Comparison of ENCODE assay signal across 16 cellular contexts in the genomic region with DNA sequence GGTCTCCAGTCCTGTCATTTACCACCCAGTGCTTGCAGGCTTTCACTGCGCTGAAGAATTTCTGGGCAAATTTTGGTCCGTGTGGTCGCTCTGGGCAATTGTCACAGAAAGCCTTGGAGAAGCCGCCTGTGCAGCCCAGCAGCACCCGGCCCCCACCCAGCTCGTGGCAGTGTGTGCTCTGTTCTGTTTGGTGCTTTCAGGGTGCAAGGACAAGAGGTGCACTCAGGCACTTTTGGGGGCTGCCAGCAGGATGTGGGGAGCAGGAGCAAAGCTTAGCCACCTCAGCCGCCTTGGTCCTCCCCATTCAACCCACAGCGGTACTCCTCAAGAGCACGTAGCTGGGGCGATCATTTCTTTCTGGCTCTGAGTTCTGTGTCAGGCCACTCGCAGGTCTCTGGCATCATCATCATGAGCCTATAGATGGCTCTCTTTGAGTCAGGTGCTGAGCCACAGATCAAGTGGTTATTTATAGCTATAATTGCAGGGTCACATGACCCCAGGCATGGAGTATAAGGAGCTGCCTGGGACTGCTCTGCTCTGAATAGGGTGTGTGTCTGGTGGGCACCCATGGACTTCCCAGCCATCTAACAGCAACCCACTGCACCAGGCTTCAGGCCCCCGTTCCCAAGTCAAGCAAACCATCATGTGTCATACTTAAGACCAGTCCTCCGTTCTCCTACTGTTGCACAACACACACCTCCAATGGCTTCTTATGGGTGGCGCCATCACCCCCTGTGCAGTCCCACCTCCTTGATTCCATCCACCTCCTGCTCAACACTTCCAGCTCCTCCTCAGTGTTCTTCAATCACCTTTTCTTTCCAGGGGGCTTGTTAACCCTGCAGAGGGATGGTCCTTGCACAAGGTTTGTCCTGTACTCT. TPM values are rescaled to one million over a fixed set of nuclear protein-coding genes. Genes with fewer than 3 reads are reported as not detected.
DNase-seq lines count a peak whose midpoint lies in the region; ATAC-seq and TF ChIP-seq lines count a peak whose summit lies in the region.
"Had no signal": no experiment of that assay in that cellular context is flagged by ENCODE, and none has a peak within 500 bp of the region (broad histone marks: within the 10 kb centered on the region; RNA-seq: fewer than 3 reads in every experiment).

No MANE protein-coding gene starts in this region.

- H3K4me3 ChIP-seq in spleen, result no peak overlapping the region

- WGBS in spleen, 5 donors, result 85 to 91% (median 87%) methylated on average over 13 to 14 of the region's 14 CpGs

- H3K4me3 Mint-ChIP-seq in activated naive CD8-positive, alpha-beta T cell treated with anti-CD3 and anti-CD28 coated beads, Interleukin-2, amount 10 ng/mL, durations not matched to agents 7 days and 5 days, result no peak overlapping the region
- no peak overlapping the region for H3K4me3 Mint-ChIP-seq in activated naive CD8-positive, alpha-beta T cell treated with anti-CD3 and anti-CD28 coated beads, Interleukin-2, amount 50 U/mL, for 24 hours
- H3K4me3 Mint-ChIP-seq in chondrocyte (ENCODE audit: unreplicated experiment), result no peak overlapping the region
- H3K4me3 Mint-ChIP-seq in mesothelial cell of epicardium, result no peak overlapping the region
- H3K4me3 Mint-ChIP-seq: HFFc6 had no signal

- H3K27ac ChIP-seq in spleen, result no peak overlapping the region

- intact Hi-C loops in spleen (cut with DNase I; ENCODE audit: low total_unique reads), result no loop called here

- no peaks in the 10 kb centered on the region for H3K36me3 Mint-ChIP-seq in activated naive CD8-positive, alpha-beta T cell treated with anti-CD3 and anti-CD28 coated beads, Interleukin-2, amount 10 ng/mL, durations not matched to agents 7 days and 5 days
- no peaks in the 10 kb centered on the region for H3K36me3 Mint-ChIP-seq in activated naive CD8-positive, alpha-beta T cell treated with anti-CD3 and anti-CD28 coated beads, Interleukin-2, amount 50 U/mL, for 24 hours (ENCODE audit: low read depth)
- H3K36me3 Mint-ChIP-seq in chondrocyte (ENCODE audit: low read depth), result no peaks in the 10 kb centered on the region
- no peaks in the 10 kb centered on the region for H3K36me3 Mint-ChIP-seq in mesothelial cell of epicardium

- H3K9me3 Mint-ChIP-seq in activated naive CD8-positive, alpha-beta T cell treated with anti-CD3 and anti-CD28 coated beads, Interleukin-2, amount 10 ng/mL, durations not matched to agents 7 days and 5 days, result no peaks in the 10 kb centered on the region
- H3K9me3 Mint-ChIP-seq in activated naive CD8-positive, alpha-beta T cell treated with anti-CD3 and anti-CD28 coated beads, Interleukin-2, amount 50 U/mL, for 24 hours, result no peaks in the 10 kb centered on the region
- H3K9me3 Mint-ChIP-seq in chondrocyte (ENCODE audit: low read depth) (no peaks in the 10 kb centered on the region), mesothelial cell of epicardium (no peaks in the 10 kb centered on the region)
- H3K9me3 Mint-ChIP-seq: HFFc6 had no signal

- DNase-seq in activated naive CD8-positive, alpha-beta T cell treated with anti-CD3 and anti-CD28 coated beads, Interleukin-2, amount 10 ng/mL, durations not matched to agents 7 days and 5 days, result no peak
- DNase-seq in activated naive CD8-positive, alpha-beta T cell treated with anti-CD3 and anti-CD28 coated beads, Interleukin-2, amount 50 U/mL, for 24 hours, result no peak
- DNase-seq in SK-MEL-5 (ENCODE audit: low read depth, low spot score), result peak; percentile 9
- peak; percentile 48 for DNase-seq in chondrocyte (ENCODE audit: low spot score)
- peak; percentile 40 for DNase-seq in spleen
- no peak for DNase-seq in mesothelial cell of epicardium (ENCODE audit: low spot score in 2 of 2, unreplicated experiment in 2 of 2)
- DNase-seq: ACHN, DND-41, HFFc6, KG1, NCI-H187 treated with DMSO at 0.1 percent for 48 hours, NCI-H345, NCI-H524 treated with DMSO at 0.1 percent for 48 hours, PC-3, RPMI8226 had no signal

- POLR2A ChIA-PET in activated naive CD8-positive, alpha-beta T cell treated with anti-CD3 and anti-CD28 coated beads, Interleukin-2, amount 10 ng/mL, durations not matched to agents 7 days and 5 days (lab: Charles Lee), result no interaction called here

- ATAC-seq in activated naive CD8-positive, alpha-beta T cell treated with anti-CD3 and anti-CD28 coated beads, Interleukin-2, amount 10 ng/mL, durations not matched to agents 7 days and 5 days (ENCODE audit: low read depth), result peak; percentile 10
- ATAC-seq in activated naive CD8-positive, alpha-beta T cell treated with anti-CD3 and anti-CD28 coated beads, Interleukin-2, amount 50 U/mL, for 24 hours, result no peak
- ATAC-seq in HG03039 (IDR thresholded peaks at IDR 0.05; ENCODE audit: unreplicated experiment), result no peak
- ATAC-seq: PC-3 had no signal

- in situ Hi-C loops in SK-MEL-5 (cut with HindIII; ENCODE audit: low pct_unique_long_range_greater_than_20kb, low sequenced_read_pairs), result no loop called here

- H3K9me3 ChIP-seq in spleen, result no peaks in the 10 kb centered on the region

- H3K4me1 Mint-ChIP-seq in activated naive CD8-positive, alpha-beta T cell treated with anti-CD3 and anti-CD28 coated beads, Interleukin-2, amount 10 ng/mL, durations not matched to agents 7 days and 5 days, result no peaks in the 10 kb centered on the region
- H3K4me1 Mint-ChIP-seq in activated naive CD8-positive, alpha-beta T cell treated with anti-CD3 and anti-CD28 coated beads, Interleukin-2, amount 50 U/mL, for 24 hours, result no peaks in the 10 kb centered on the region
- H3K4me1 Mint-ChIP-seq in chondrocyte (ENCODE audit: low read depth), result peaks cover 6% of the 10 kb centered on the region
- H3K4me1 Mint-ChIP-seq in mesothelial cell of epicardium, result no peaks in the 10 kb centered on the region

- H3K27ac Mint-ChIP-seq in activated naive CD8-positive, alpha-beta T cell treated with anti-CD3 and anti-CD28 coated beads, Interleukin-2, amount 10 ng/mL, durations not matched to agents 7 days and 5 days, result no peak overlapping the region
- no peak overlapping the region for H3K27ac Mint-ChIP-seq in activated naive CD8-positive, alpha-beta T cell treated with anti-CD3 and anti-CD28 coated beads, Interleukin-2, amount 50 U/mL, for 24 hours
- H3K27ac Mint-ChIP-seq in chondrocyte (ENCODE audit: unreplicated experiment) (no peak overlapping the region), mesothelial cell of epicardium (no peak overlapping the region)
- H3K27ac Mint-ChIP-seq: HFFc6 had no signal

- no peaks in the 10 kb centered on the region for H3K27me3 ChIP-seq in spleen (replicated peaks in 1 of 7)

- H3K4me1 ChIP-seq in spleen, result no peaks in the 10 kb centered on the region

- no peaks in the 10 kb centered on the region for H3K27me3 Mint-ChIP-seq in activated naive CD8-positive, alpha-beta T cell treated with anti-CD3 and anti-CD28 coated beads, Interleukin-2, amount 10 ng/mL, durations not matched to agents 7 days and 5 days
- no peaks in the 10 kb centered on the region for H3K27me3 Mint-ChIP-seq in activated naive CD8-positive, alpha-beta T cell treated with anti-CD3 and anti-CD28 coated beads, Interleukin-2, amount 50 U/mL, for 24 hours
- H3K27me3 Mint-ChIP-seq in chondrocyte (ENCODE audit: low read depth) (no peaks in the 10 kb centered on the region), mesothelial cell of epicardium (ENCODE audit: low read depth) (peaks cover 8% of the 10 kb centered on the region)

- TF ChIP-seq CTCF in chondrocyte (IDR thresholded peaks at IDR 0.05), result no peak
- TF ChIP-seq CTCF in spleen (IDR thresholded peaks at IDR 0.05 in 8 of 11, conservative IDR thresholded peaks at IDR 0.05 in 3 of 11), result no peak
- no peak for TF ChIP-seq CTCF in mesothelial cell of epicardium (IDR thresholded peaks at IDR 0.05; ENCODE audit: unreplicated experiment)

- TF ChIP-seq POLR2A in spleen (IDR thresholded peaks at IDR 0.05), result no peak

- H3K36me3 ChIP-seq in spleen, result no peaks in the 10 kb centered on the region

RNA-seq across cellular contexts. Expression of a gene that starts 18.1 kb away (rescaled TPM):
- 10 to 100 TPM; 18.4 to 18.8 TPM for total RNA-seq in activated naive CD8-positive, alpha-beta T cell treated with anti-CD3 and anti-CD28 coated beads, Interleukin-2, amount 10 ng/mL, durations not matched to agents 7 days and 5 days
- total RNA-seq in SK-MEL-5 (2014; rRNA removed; shearing (Covaris generic)), result 0.63 and 0.67 TPM in 2 replicates
- 0.65 and 1.2 TPM in 2 replicates for polyA plus RNA-seq in SK-MEL-5 (2015; cell fraction: cytosol; rRNA removed)
- 0.52 and 0.84 TPM in 2 replicates for polyA plus RNA-seq in SK-MEL-5 (2015; cell fraction: nucleus; rRNA removed)
- total RNA-seq in chondrocyte (0.20 to 0.41 TPM (median 0.21 TPM) in 3 replicates), spleen (100 to 1,000 TPM in 1 of 7 donors, 10 to 100 TPM in 6; 32.0 to 181 (median 39.5) TPM), mesothelial cell of epicardium (0.23 to 0.31 TPM (median 0.27 TPM) in 3 replicates)
- polyA plus RNA-seq in spleen, result 1 to 10 TPM; 5.6 to 8.1 (median 6.3) TPM

Comparison
In these comparisons a context has a peak if more than half of its experiments do, and no peak if none do; other contexts are left out.
1. DNase-seq: peak in SK-MEL-5 (single experiment), chondrocyte (single experiment) and spleen (single experiment); none in activated naive CD8-positive, alpha-beta T cell treated with anti-CD3 and anti-CD28 coated beads, Interleukin-2, amount 10 ng/mL, durations not matched to agents 7 days and 5 days (single experiment), activated naive CD8-positive, alpha-beta T cell treated with anti-CD3 and anti-CD28 coated beads, Interleukin-2, amount 50 U/mL, for 24 hours (single experiment) and mesothelial cell of epicardium (0 of 2).
2. RNA of a gene that starts 18.1 kb away (total RNA-seq): 32.0 to 181 TPM in spleen and 18.4 to 18.8 TPM in activated naive CD8-positive, alpha-beta T cell treated with anti-CD3 and anti-CD28 coated beads, Interleukin-2, amount 10 ng/mL, durations not matched to agents 7 days and 5 days; 0.63 to 0.67 TPM in SK-MEL-5, 0.23 to 0.31 TPM in mesothelial cell of epicardium and 0.20 to 0.41 TPM in chondrocyte; every median in the first group is over 10 times any median in the second.